Comparison of ENCODE assay signal across 6 cellular contexts in genomic region chr2:74420443-74421103, GRCh38. TPM values are rescaled to one million over a fixed set of nuclear protein-coding genes. Genes with fewer than 3 reads are reported as not detected.
DNase-seq lines count a peak whose midpoint lies in the region; ATAC-seq and TF ChIP-seq lines count a peak whose summit lies in the region.
"Not testable (repeated sequence)": the region's sequence is repeated elsewhere in the genome, so short reads cannot be mapped to it uniquely, and the experiment has no call there.

No MANE protein-coding gene starts in this region.

- H3K27ac Mint-ChIP-seq in CD14-positive monocyte: peak overlapping the region in 5 of 7 donors; percentile 82 to 85 (median 85)
- H3K27ac Mint-ChIP-seq in activated CD4-positive, alpha-beta memory T cell treated with anti-CD3 and anti-CD28 coated beads, Interleukin-2, amount 10 ng/mL, durations not matched to agents 7 days and 5 days: peak overlapping the region; percentile 95
- H3K27ac Mint-ChIP-seq in memory B cell: peak overlapping the region; percentile 96

- not testable (repeated sequence) for H3K27ac ChIP-seq in ectodermal cell (ENCODE audit: insufficient read depth, low read depth, low read length, poor library complexity, severe bottlenecking)
- H3K27ac ChIP-seq in skin epidermis: peak overlapping the region in 7 of 21 experiments; percentile 17 to 85 (median 80)

- H3K4me3 Mint-ChIP-seq in CD14-positive monocyte: peak overlapping the region; percentile 98 to 99
- peak overlapping the region; percentile 94 for H3K4me3 Mint-ChIP-seq in activated CD4-positive, alpha-beta memory T cell treated with anti-CD3 and anti-CD28 coated beads, Interleukin-2, amount 10 ng/mL, durations not matched to agents 7 days and 5 days
- H3K4me3 Mint-ChIP-seq in memory B cell: peak overlapping the region; percentile 98

- TF ChIP-seq CTCF in CD14-positive monocyte (IDR thresholded peaks at IDR 0.05); LNCaP clone FGC (IDR thresholded peaks at IDR 0.05; ENCODE audit: control insufficient read depth, extremely low read depth, insufficient read depth): not testable (repeated sequence)

- DNase-seq in CD14-positive monocyte (ENCODE audit: low spot score); LNCaP clone FGC (ENCODE audit: low read depth); activated CD4-positive, alpha-beta memory T cell treated with anti-CD3 and anti-CD28 coated beads, Interleukin-2, amount 10 ng/mL, durations not matched to agents 7 days and 5 days; memory B cell (ENCODE audit: low spot score in 2 of 2): not testable (repeated sequence)

- H3K9me3 Mint-ChIP-seq in CD14-positive monocyte; activated CD4-positive, alpha-beta memory T cell treated with anti-CD3 and anti-CD28 coated beads, Interleukin-2, amount 10 ng/mL, durations not matched to agents 7 days and 5 days; memory B cell: not testable (repeated sequence)

- CTCF ChIA-PET in activated CD4-positive, alpha-beta memory T cell treated with anti-CD3 and anti-CD28 coated beads, Interleukin-2, amount 10 ng/mL, durations not matched to agents 7 days and 5 days (lab: Charles Lee): interaction anchor here (0.9 to 3.1 kb wide), 6 partner anchors 29 to 111 kb away, joined by 3 to 23 read pairs (median 6); partner anchors contain the start of genes CCDC142, INO80B and TTC31

- POLR2A ChIA-PET in activated CD4-positive, alpha-beta memory T cell treated with anti-CD3 and anti-CD28 coated beads, Interleukin-2, amount 10 ng/mL, durations not matched to agents 7 days and 5 days (lab: Charles Lee): interaction anchor here (0.7 to 2.8 kb wide), 9 partner anchors 19 to 168 kb away, joined by 3 to 31 read pairs (median 4); partner anchors contain the start of genes AUP1, HTRA2, INO80B and MRPL53

- not testable (repeated sequence) for H3K4me1 ChIP-seq in ectodermal cell (ENCODE audit: control insufficient read depth, insufficient read depth, low read length)

- ATAC-seq in memory B cell (ENCODE audit: low read depth): not testable (repeated sequence)

- 86 to 88% methylated on average over 19 of the region's 19 CpGs for WGBS in ectodermal cell, 2 experiments

- H3K36me3 ChIP-seq in ectodermal cell (ENCODE audit: control insufficient read depth, insufficient read depth, low read length): not testable (repeated sequence)

- not testable (repeated sequence) for H3K27me3 ChIP-seq in ectodermal cell (ENCODE audit: control insufficient read depth, insufficient read depth, low read length, poor library complexity, severe bottlenecking)

- H3K4me3 ChIP-seq in LNCaP clone FGC (ENCODE audit: low read depth, low read length) (peak overlapping the region; percentile 62), ectodermal cell (ENCODE audit: insufficient read depth, low read depth, low read length) (peak overlapping the region; percentile 74), skin epidermis (peak overlapping the region in 5 of 7 experiments; percentile 44 to 64 (median 60))

- H3K36me3 Mint-ChIP-seq in CD14-positive monocyte, memory B cell: not testable (repeated sequence)
- peaks cover 29% of the 10 kb centered on the region for H3K36me3 Mint-ChIP-seq in activated CD4-positive, alpha-beta memory T cell treated with anti-CD3 and anti-CD28 coated beads, Interleukin-2, amount 10 ng/mL, durations not matched to agents 7 days and 5 days (ENCODE audit: low read depth)

- H3K4me1 Mint-ChIP-seq in CD14-positive monocyte: peaks cover 43% of the 10 kb centered on the region
- H3K4me1 Mint-ChIP-seq in activated CD4-positive, alpha-beta memory T cell treated with anti-CD3 and anti-CD28 coated beads, Interleukin-2, amount 10 ng/mL, durations not matched to agents 7 days and 5 days: peaks cover 33% of the 10 kb centered on the region
- peaks cover 17% of the 10 kb centered on the region for H3K4me1 Mint-ChIP-seq in memory B cell

- peaks cover 10 to 14% (median 13%) of the 10 kb centered on the region in 3 donors for H3K27me3 Mint-ChIP-seq in CD14-positive monocyte (ENCODE audit: low read depth in 3 of 3)
- not testable (repeated sequence) for H3K27me3 Mint-ChIP-seq in activated CD4-positive, alpha-beta memory T cell treated with anti-CD3 and anti-CD28 coated beads, Interleukin-2, amount 10 ng/mL, durations not matched to agents 7 days and 5 days; memory B cell

- H3K9me3 ChIP-seq in ectodermal cell (ENCODE audit: control insufficient read depth, low read length): not testable (repeated sequence)

- intact Hi-C loops in CD14-positive monocyte (cut with micrococcal nuclease): not testable (repeated sequence)

RNA-seq across cellular contexts. Expression of gene C2orf81, which starts 0.8 kb away (rescaled TPM):
- polyA plus RNA-seq in CD14-positive monocyte: 1 to 10 TPM; 1.2 to 1.7 TPM
- total RNA-seq in activated CD4-positive, alpha-beta memory T cell treated with anti-CD3 and anti-CD28 coated beads, Interleukin-2, amount 10 ng/mL, durations not matched to agents 7 days and 5 days: 1 to 10 TPM; 1.2 to 1.6 TPM
- 9.8 TPM for polyA plus RNA-seq in ectodermal cell (2013, experiment 1 of 4)
- polyA plus RNA-seq in ectodermal cell (2013, experiment 2 of 4): 8.0 TPM
- 8.1 TPM for polyA plus RNA-seq in ectodermal cell (2013, experiment 3 of 4)
- 7.5 TPM for polyA plus RNA-seq in ectodermal cell (2013, experiment 4 of 4)

RNA-seq across cellular contexts. Expression of gene WDR54, which starts 1.0 kb away (rescaled TPM):
- polyA plus RNA-seq in CD14-positive monocyte: 10 to 100 TPM in 1 of 2 donors, 1 to 10 TPM in 1; 7.9 to 11.7 TPM
- total RNA-seq in activated CD4-positive, alpha-beta memory T cell treated with anti-CD3 and anti-CD28 coated beads, Interleukin-2, amount 10 ng/mL, durations not matched to agents 7 days and 5 days: 100 to 1,000 TPM; 102 to 105 TPM
- polyA plus RNA-seq in ectodermal cell (2013, experiment 1 of 4): 81.1 TPM
- 92.4 TPM for polyA plus RNA-seq in ectodermal cell (2013, experiment 2 of 4)
- polyA plus RNA-seq in ectodermal cell (2013, experiment 3 of 4): 74.4 TPM
- 82.8 TPM for polyA plus RNA-seq in ectodermal cell (2013, experiment 4 of 4)

RNA-seq across cellular contexts. Expression of gene RTKN, which starts 21.2 kb away (rescaled TPM):
- not detected for polyA plus RNA-seq in CD14-positive monocyte
- 1 to 10 TPM; 1.1 TPM for total RNA-seq in activated CD4-positive, alpha-beta memory T cell treated with anti-CD3 and anti-CD28 coated beads, Interleukin-2, amount 10 ng/mL, durations not matched to agents 7 days and 5 days
- 41.6 TPM for polyA plus RNA-seq in ectodermal cell (2013, experiment 1 of 4)
- 39.2 TPM for polyA plus RNA-seq in ectodermal cell (2013, experiment 2 of 4)
- 35.6 TPM for polyA plus RNA-seq in ectodermal cell (2013, experiment 3 of 4)
- 42.6 TPM for polyA plus RNA-seq in ectodermal cell (2013, experiment 4 of 4)

RNA-seq across cellular contexts. Expression of gene INO80B, which starts 34.3 kb away (rescaled TPM):
- polyA plus RNA-seq in CD14-positive monocyte: 1 to 10 TPM; 4.8 TPM
- total RNA-seq in activated CD4-positive, alpha-beta memory T cell treated with anti-CD3 and anti-CD28 coated beads, Interleukin-2, amount 10 ng/mL, durations not matched to agents 7 days and 5 days: 10 to 100 TPM; 39.8 to 40.3 TPM
- 31.6 TPM for polyA plus RNA-seq in ectodermal cell (2013, experiment 1 of 4)
- 27.1 TPM for polyA plus RNA-seq in ectodermal cell (2013, experiment 2 of 4)
- 16.5 TPM for polyA plus RNA-seq in ectodermal cell (2013, experiment 3 of 4)
- polyA plus RNA-seq in ectodermal cell (2013, experiment 4 of 4): 17.9 TPM

RNA-seq across cellular contexts. Expression of gene WBP1, which starts 37.7 kb away (rescaled TPM):
- polyA plus RNA-seq in CD14-positive monocyte: 10 to 100 TPM; 23.9 to 31.0 TPM
- total RNA-seq in activated CD4-positive, alpha-beta memory T cell treated with anti-CD3 and anti-CD28 coated beads, Interleukin-2, amount 10 ng/mL, durations not matched to agents 7 days and 5 days: 10 to 100 TPM; 58.3 to 60.4 TPM
- 133 TPM for polyA plus RNA-seq in ectodermal cell (2013, experiment 1 of 4)
- 133 TPM for polyA plus RNA-seq in ectodermal cell (2013, experiment 2 of 4)
- polyA plus RNA-seq in ectodermal cell (2013, experiment 3 of 4): 112 TPM
- 131 TPM for polyA plus RNA-seq in ectodermal cell (2013, experiment 4 of 4)
